ENCODE assay signal across 2 cellular contexts in the genomic region with DNA sequence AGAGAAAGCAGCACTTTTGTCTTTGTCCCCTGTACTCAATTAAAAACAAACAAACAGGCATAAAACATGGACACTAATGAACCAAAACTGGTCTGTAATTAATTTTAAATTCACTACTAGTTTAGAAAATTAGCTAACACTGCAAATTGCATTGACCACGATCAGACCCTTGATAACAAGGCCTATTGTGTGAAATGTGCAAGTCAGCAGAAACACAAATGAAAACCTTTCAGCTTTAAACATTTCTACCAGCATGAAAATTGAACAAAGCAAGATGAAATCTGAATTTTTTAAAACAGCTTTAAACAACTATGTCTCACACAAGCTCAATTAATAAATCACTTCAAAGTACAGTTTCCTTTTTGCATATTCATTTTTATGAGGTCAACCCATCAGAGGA.
A peak's percentile ranks its signal among the peaks of the same experiment; 100 is the strongest.
TF ChIP-seq lines count a peak whose summit lies in the region.

No MANE protein-coding gene starts in this region.

TF ChIP-seq in GM23338, 12 proteins besides CTCF, POLR2A, EP300 and RAD21:
- TF ChIP-seq JUNB (IDR thresholded peaks at IDR 0.05; ENCODE audit: unreplicated experiment) (no peak), ZNF331 (CRISPR knock-in tag; IDR thresholded peaks at IDR 0.05; ENCODE audit: low read depth) (no peak), ZNF114 (CRISPR knock-in tag; IDR thresholded peaks at IDR 0.05) (no peak), POLR2AphosphoS5 (IDR thresholded peaks at IDR 0.05; ENCODE audit: low read depth) (no peak), STAT1 (IDR thresholded peaks at IDR 0.05; ENCODE audit: unreplicated experiment) (no peak), CREB1 (CRISPR knock-in tag; IDR thresholded peaks at IDR 0.05; ENCODE audit: low read depth) (no peak), NANOG (IDR thresholded peaks at IDR 0.05; ENCODE audit: borderline replicate concordance) (no peak)
- TF ChIP-seq, protein P1, sequence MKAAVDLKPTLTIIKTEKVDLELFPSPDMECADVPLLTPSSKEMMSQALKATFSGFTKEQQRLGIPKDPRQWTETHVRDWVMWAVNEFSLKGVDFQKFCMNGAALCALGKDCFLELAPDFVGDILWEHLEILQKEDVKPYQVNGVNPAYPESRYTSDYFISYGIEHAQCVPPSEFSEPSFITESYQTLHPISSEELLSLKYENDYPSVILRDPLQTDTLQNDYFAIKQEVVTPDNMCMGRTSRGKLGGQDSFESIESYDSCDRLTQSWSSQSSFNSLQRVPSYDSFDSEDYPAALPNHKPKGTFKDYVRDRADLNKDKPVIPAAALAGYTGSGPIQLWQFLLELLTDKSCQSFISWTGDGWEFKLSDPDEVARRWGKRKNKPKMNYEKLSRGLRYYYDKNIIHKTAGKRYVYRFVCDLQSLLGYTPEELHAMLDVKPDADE (IDR thresholded peaks at IDR 0.05), result no peak
- TF ChIP-seq, protein P2, sequence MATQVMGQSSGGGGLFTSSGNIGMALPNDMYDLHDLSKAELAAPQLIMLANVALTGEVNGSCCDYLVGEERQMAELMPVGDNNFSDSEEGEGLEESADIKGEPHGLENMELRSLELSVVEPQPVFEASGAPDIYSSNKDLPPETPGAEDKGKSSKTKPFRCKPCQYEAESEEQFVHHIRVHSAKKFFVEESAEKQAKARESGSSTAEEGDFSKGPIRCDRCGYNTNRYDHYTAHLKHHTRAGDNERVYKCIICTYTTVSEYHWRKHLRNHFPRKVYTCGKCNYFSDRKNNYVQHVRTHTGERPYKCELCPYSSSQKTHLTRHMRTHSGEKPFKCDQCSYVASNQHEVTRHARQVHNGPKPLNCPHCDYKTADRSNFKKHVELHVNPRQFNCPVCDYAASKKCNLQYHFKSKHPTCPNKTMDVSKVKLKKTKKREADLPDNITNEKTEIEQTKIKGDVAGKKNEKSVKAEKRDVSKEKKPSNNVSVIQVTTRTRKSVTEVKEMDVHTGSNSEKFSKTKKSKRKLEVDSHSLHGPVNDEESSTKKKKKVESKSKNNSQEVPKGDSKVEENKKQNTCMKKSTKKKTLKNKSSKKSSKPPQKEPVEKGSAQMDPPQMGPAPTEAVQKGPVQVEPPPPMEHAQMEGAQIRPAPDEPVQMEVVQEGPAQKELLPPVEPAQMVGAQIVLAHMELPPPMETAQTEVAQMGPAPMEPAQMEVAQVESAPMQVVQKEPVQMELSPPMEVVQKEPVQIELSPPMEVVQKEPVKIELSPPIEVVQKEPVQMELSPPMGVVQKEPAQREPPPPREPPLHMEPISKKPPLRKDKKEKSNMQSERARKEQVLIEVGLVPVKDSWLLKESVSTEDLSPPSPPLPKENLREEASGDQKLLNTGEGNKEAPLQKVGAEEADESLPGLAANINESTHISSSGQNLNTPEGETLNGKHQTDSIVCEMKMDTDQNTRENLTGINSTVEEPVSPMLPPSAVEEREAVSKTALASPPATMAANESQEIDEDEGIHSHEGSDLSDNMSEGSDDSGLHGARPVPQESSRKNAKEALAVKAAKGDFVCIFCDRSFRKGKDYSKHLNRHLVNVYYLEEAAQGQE (IDR thresholded peaks at IDR 0.05; ENCODE audit: unreplicated experiment), result no peak
- TF ChIP-seq, protein P3, sequence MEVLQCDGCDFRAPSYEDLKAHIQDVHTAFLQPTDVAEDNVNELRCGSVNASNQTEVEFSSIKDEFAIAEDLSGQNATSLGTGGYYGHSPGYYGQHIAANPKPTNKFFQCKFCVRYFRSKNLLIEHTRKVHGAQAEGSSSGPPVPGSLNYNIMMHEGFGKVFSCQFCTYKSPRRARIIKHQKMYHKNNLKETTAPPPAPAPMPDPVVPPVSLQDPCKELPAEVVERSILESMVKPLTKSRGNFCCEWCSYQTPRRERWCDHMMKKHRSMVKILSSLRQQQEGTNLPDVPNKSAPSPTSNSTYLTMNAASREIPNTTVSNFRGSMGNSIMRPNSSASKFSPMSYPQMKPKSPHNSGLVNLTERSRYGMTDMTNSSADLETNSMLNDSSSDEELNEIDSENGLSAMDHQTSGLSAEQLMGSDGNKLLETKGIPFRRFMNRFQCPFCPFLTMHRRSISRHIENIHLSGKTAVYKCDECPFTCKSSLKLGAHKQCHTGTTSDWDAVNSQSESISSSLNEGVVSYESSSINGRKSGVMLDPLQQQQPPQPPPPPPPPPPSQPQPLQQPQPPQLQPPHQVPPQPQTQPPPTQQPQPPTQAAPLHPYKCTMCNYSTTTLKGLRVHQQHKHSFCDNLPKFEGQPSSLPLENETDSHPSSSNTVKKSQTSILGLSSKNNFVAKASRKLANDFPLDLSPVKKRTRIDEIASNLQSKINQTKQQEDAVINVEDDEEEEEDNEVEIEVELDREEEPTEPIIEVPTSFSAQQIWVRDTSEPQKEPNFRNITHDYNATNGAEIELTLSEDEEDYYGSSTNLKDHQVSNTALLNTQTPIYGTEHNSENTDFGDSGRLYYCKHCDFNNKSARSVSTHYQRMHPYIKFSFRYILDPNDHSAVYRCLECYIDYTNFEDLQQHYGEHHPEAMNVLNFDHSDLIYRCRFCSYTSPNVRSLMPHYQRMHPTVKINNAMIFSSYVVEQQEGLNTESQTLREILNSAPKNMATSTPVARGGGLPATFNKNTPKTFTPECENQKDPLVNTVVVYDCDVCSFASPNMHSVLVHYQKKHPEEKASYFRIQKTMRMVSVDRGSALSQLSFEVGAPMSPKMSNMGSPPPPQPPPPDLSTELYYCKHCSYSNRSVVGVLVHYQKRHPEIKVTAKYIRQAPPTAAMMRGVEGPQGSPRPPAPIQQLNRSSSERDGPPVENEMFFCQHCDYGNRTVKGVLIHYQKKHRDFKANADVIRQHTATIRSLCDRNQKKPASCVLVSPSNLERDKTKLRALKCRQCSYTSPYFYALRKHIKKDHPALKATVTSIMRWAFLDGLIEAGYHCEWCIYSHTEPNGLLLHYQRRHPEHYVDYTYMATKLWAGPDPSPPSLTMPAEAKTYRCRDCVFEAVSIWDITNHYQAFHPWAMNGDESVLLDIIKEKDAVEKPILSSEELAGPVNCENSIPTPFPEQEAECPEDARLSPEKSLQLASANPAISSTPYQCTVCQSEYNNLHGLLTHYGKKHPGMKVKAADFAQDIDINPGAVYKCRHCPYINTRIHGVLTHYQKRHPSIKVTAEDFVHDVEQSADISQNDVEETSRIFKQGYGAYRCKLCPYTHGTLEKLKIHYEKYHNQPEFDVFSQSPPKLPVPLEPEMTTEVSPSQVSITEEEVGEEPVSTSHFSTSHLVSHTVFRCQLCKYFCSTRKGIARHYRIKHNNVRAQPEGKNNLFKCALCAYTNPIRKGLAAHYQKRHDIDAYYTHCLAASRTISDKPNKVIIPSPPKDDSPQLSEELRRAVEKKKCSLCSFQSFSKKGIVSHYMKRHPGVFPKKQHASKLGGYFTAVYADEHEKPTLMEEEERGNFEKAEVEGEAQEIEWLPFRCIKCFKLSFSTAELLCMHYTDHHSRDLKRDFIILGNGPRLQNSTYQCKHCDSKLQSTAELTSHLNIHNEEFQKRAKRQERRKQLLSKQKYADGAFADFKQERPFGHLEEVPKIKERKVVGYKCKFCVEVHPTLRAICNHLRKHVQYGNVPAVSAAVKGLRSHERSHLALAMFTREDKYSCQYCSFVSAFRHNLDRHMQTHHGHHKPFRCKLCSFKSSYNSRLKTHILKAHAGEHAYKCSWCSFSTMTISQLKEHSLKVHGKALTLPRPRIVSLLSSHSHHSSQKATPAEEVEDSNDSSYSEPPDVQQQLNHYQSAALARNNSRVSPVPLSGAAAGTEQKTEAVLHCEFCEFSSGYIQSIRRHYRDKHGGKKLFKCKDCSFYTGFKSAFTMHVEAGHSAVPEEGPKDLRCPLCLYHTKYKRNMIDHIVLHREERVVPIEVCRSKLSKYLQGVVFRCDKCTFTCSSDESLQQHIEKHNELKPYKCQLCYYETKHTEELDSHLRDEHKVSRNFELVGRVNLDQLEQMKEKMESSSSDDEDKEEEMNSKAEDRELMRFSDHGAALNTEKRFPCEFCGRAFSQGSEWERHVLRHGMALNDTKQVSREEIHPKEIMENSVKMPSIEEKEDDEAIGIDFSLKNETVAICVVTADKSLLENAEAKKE (CRISPR knock-in tag; IDR thresholded peaks at IDR 0.05), result no peak

TF ChIP-seq in K562, 482 proteins besides CTCF, POLR2A, EP300 and RAD21:
- TF ChIP-seq, protein P4, sequence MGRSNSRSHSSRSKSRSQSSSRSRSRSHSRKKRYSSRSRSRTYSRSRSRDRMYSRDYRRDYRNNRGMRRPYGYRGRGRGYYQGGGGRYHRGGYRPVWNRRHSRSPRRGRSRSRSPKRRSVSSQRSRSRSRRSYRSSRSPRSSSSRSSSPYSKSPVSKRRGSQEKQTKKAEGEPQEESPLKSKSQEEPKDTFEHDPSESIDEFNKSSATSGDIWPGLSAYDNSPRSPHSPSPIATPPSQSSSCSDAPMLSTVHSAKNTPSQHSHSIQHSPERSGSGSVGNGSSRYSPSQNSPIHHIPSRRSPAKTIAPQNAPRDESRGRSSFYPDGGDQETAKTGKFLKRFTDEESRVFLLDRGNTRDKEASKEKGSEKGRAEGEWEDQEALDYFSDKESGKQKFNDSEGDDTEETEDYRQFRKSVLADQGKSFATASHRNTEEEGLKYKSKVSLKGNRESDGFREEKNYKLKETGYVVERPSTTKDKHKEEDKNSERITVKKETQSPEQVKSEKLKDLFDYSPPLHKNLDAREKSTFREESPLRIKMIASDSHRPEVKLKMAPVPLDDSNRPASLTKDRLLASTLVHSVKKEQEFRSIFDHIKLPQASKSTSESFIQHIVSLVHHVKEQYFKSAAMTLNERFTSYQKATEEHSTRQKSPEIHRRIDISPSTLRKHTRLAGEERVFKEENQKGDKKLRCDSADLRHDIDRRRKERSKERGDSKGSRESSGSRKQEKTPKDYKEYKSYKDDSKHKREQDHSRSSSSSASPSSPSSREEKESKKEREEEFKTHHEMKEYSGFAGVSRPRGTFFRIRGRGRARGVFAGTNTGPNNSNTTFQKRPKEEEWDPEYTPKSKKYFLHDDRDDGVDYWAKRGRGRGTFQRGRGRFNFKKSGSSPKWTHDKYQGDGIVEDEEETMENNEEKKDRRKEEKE (IDR thresholded peaks at IDR 0.05; ENCODE audit: borderline replicate concordance in 1 of 2, control insufficient read depth in 1 of 2, low read depth in 2 of 2, low read length in 1 of 2), result no peak
- TF ChIP-seq MAFF (IDR thresholded peaks at IDR 0.05; ENCODE audit: low read length) (peak; percentile 75), ZNF316 (IDR thresholded peaks at IDR 0.05) (peak; percentile 76), SMARCB1 (IDR thresholded peaks at IDR 0.05; ENCODE audit: insufficient read length, low read depth) (no peak), C11orf30 (IDR thresholded peaks at IDR 0.05; ENCODE audit: low read depth) (peak; percentile 64), CREM (IDR thresholded peaks at IDR 0.05; ENCODE audit: low read depth) (no peak), MAFK (IDR thresholded peaks at IDR 0.05; ENCODE audit: low read length) (peak; percentile 72), MAFG (tag; conservative IDR thresholded peaks at IDR 0.05) (peak; percentile 78), KLF6 (CRISPR knock-in tag; IDR thresholded peaks at IDR 0.05; ENCODE audit: borderline replicate concordance) (no peak)
TF ChIP-seq in K562: peak in this region for 5.
